In the genomic region with DNA sequence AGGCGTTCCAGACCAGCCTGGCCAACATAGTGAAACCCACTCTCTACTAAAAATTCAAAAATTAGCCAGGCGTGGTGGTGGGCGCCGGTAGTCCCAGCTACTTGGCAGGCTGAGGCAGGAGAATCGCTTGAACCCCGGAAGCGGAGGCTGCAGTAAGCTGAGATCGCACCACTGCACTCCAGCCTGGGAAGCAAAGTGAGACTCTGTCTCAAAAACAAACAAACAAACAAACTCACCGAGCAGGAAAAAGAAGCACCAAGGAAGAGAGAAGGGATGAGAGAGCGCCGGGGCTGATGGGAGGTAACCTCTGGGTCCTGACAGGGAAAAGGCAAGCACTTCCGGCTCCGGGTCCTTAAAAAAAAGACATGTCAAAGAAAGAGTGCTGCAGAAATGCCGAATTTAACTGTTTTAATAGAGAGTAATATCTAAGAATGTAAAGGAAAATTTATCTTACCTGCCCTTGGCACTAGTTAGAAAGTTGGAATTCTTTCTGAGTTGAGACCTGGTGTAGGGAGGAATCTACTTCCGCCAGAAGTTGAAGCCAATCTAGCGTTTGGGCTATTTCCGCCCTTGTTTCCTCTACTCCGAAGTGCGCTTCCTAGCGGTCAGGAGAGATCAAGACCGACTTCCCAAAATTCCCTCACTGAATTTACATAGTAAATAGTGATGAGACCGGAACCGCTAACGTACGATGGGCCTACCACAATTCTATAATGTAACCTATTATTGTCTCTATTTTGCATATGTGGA, we compare ENCODE assay signal across 8 cellular contexts. TPM values are rescaled to one million over a fixed set of nuclear protein-coding genes. Genes with fewer than 3 reads are reported as not detected.
DNase-seq lines count a peak whose midpoint lies in the region; ATAC-seq, FAIRE-seq and TF ChIP-seq lines count a peak whose summit lies in the region.

No MANE protein-coding gene starts in this region.

- H3K36me3 Mint-ChIP-seq in chondrocyte (ENCODE audit: low read depth), result no peaks in the 10 kb centered on the region

- peaks cover 4 to 9% of the 10 kb centered on the region in 2 donors for H3K4me1 ChIP-seq in kidney (ENCODE audit: control insufficient read depth in 1 of 2, insufficient read depth in 1 of 2, low read depth in 1 of 2, low read length in 2 of 2)

- peaks cover 0 to 3% of the 10 kb centered on the region in 2 donors for H3K36me3 ChIP-seq in kidney (ENCODE audit: control insufficient read depth in 1 of 2, insufficient read depth in 2 of 2, low read length in 2 of 2)

- peaks cover 24% of the 10 kb centered on the region for H3K4me1 Mint-ChIP-seq in chondrocyte (ENCODE audit: low read depth)

- intact Hi-C loops in kidney (cut with DNase I), result no loop called here

- ATAC-seq in GM19023 (IDR thresholded peaks at IDR 0.05; ENCODE audit: unreplicated experiment) (peak; percentile 73), HG03280 (IDR thresholded peaks at IDR 0.05; ENCODE audit: unreplicated experiment) (peak; percentile 86)
- peak; percentile 81 to 86 for ATAC-seq in activated CD4-positive, CD25-positive, alpha-beta regulatory T cell treated with anti-CD3 and anti-CD28 coated beads, Interleukin-2, amount 50 U/mL, for 24 hours

- H3K4me3 ChIP-seq in kidney (ENCODE audit: low read length in 2 of 2), result peak overlapping the region; percentile 81 to 83

- peak overlapping the region; percentile 88 to 93 for H3K27ac ChIP-seq in kidney (ENCODE audit: low read depth in 2 of 2, low read length in 2 of 2)

- TF ChIP-seq CTCF in chondrocyte (IDR thresholded peaks at IDR 0.05) (peak; percentile 87), kidney (IDR thresholded peaks at IDR 0.05; ENCODE audit: borderline replicate concordance, extremely low read depth, insufficient read depth) (peak; percentile 67)

- peak overlapping the region; percentile 91 for H3K27ac Mint-ChIP-seq in chondrocyte (ENCODE audit: unreplicated experiment)

- FAIRE-seq in kidney (lab: Jason Lieb, UNC), result peak; percentile 83

- peak overlapping the region; percentile 98 for H3K4me3 Mint-ChIP-seq in chondrocyte (ENCODE audit: unreplicated experiment)

- no peaks in the 10 kb centered on the region for H3K27me3 Mint-ChIP-seq in chondrocyte (ENCODE audit: low read depth)

- no peaks in the 10 kb centered on the region for H3K9me3 Mint-ChIP-seq in chondrocyte (ENCODE audit: low read depth)

- DNase-seq in Ammon's horn (ENCODE audit: low spot score) (peak; percentile 96), NCI-H345 (lab: John Stamatoyannopoulos, UW) (peak; percentile 88), chondrocyte (ENCODE audit: low spot score) (no peak), kidney (peak; percentile 84)
- DNase-seq in stimulated activated CD4-positive, alpha-beta T cell treated with anti-CD3 and anti-CD28 coated beads, Interleukin-15, amount 100 ng/mL, for 24 hours, result peak; percentile 77

- no peaks in the 10 kb centered on the region for H3K9me3 ChIP-seq in kidney (ENCODE audit: control insufficient read depth in 1 of 2, low read length in 2 of 2)

- H3K9ac ChIP-seq in kidney (ENCODE audit: low read length in 2 of 2), result peak overlapping the region; percentile 77 to 92

RNA-seq across cellular contexts. Expression of a gene that starts 29.1 kb away (rescaled TPM):
- total RNA-seq in chondrocyte, result 0.10 TPM in 1 of 3 replicates, not detected in the others
- total RNA-seq in kidney, result 3.5 TPM
- polyA plus RNA-seq in kidney (ENCODE audit: insufficient read depth, low read depth, low replicate concordance), result 1.2 TPM

RNA-seq across cellular contexts. Expression of a gene that starts 40.4 kb away (rescaled TPM):
- 20.0 to 29.5 TPM (median 20.6 TPM) in 3 replicates for total RNA-seq in chondrocyte
- 35.1 TPM for total RNA-seq in kidney
- polyA plus RNA-seq in kidney (ENCODE audit: insufficient read depth, low read depth, low replicate concordance), result 25.4 TPM

RNA-seq across cellular contexts. Expression of a gene that starts 40.7 kb away (rescaled TPM):
- total RNA-seq in chondrocyte, result 16.2 to 29.1 TPM (median 17.5 TPM) in 3 replicates
- total RNA-seq in kidney, result 59.2 TPM
- 18.4 TPM for polyA plus RNA-seq in kidney (ENCODE audit: insufficient read depth, low read depth, low replicate concordance)
